In the genomic region with DNA sequence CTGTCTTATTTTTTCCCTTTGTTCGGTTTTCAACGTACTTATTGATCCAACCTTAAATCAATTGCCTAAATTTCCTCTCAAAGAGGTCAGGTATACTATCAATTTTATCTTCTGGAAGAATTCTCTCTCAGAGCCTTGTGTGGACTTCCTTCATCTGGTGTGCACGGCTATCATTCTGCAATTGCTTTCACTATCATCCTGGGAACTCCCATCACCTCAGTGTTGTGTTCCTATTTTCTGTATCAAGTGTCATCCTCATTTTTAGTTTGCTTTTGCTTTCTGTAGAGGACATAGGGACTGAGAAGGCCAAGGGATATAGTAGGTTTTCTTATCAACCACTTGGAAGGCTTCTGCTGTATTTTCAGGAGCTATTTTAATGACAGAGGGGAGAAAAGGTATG, we compare ENCODE assay signal across 10 cellular contexts. TPM values are rescaled to one million over a fixed set of nuclear protein-coding genes. Genes with fewer than 3 reads are reported as not detected.
A peak's percentile ranks its signal among the peaks of the same experiment; 100 is the strongest.
DNase-seq lines count a peak whose midpoint lies in the region; ATAC-seq and TF ChIP-seq lines count a peak whose summit lies in the region.
"Had no signal": no experiment of that assay in that cellular context is flagged by ENCODE, and none has a peak within 500 bp of the region (broad histone marks: within the 10 kb centered on the region; RNA-seq: fewer than 3 reads in every experiment).

No MANE protein-coding gene starts in this region.

- DNase-seq in stimulated activated effector memory CD8-positive, alpha-beta T cell treated with anti-CD3 and anti-CD28 coated beads, Interleukin-12 subunit alpha, Interleukin-12 subunit beta, amount 100 ng/mL, for 72 hours (ENCODE audit: low spot score in 2 of 2), result no peak
- DNase-seq in T-helper 9 cell (no peak), DMS114 treated with DMSO at 0.1 percent for 48 hours (lab: John Stamatoyannopoulos, UW; ENCODE audit: unreplicated experiment) (no peak), GF-D8 (lab: John Stamatoyannopoulos, UW) (no peak)

- H3K36me3 ChIP-seq in OCI-LY3 (replicated peaks; ENCODE audit: low read depth, low read length) (no peaks in the 10 kb centered on the region), gastroesophageal sphincter (peaks cover under 1 to 30% of the 10 kb centered on the region in 2 donors)

- no peaks in the 10 kb centered on the region for H4K20me1 ChIP-seq in OCI-LY3 (ENCODE audit: insufficient read depth, low read length)

- H2AFZ ChIP-seq in OCI-LY3 (ENCODE audit: low read depth, low read length), result no peak overlapping the region; the same call in 1 of the 2 replicates

- ATAC-seq in GM21381 (IDR thresholded peaks at IDR 0.05; ENCODE audit: unreplicated experiment), result peak; percentile 49
- no peak for ATAC-seq in gastroesophageal sphincter
- ATAC-seq in stimulated activated effector memory CD8-positive, alpha-beta T cell treated with anti-CD3 and anti-CD28 coated beads, Interleukin-12 subunit alpha, Interleukin-12 subunit beta, amount 100 ng/mL, for 72 hours, result peak; percentile 43
- no peak for ATAC-seq in HG02623 (IDR thresholded peaks at IDR 0.05; ENCODE audit: unreplicated experiment)

- no peaks in the 10 kb centered on the region for H3K9me3 ChIP-seq in OCI-LY3 (ENCODE audit: insufficient read depth, low read length)
- H3K9me3 ChIP-seq in gastroesophageal sphincter, result no peaks in the 10 kb centered on the region
- H3K9me3 ChIP-seq: HAP-1 had no signal

- WGBS in gastroesophageal sphincter (ENCODE audit: low coverage in 1 of 2), 2 donors, result 43 to 55% methylated on average over 2 to 3 of the region's 3 CpGs

- no peak overlapping the region for H3K27ac ChIP-seq in OCI-LY3 (ENCODE audit: low read length)
- H3K27ac ChIP-seq in gastroesophageal sphincter, result peak overlapping the region; percentile 36 to 97 (median 84)

- peaks cover 40% of the 10 kb centered on the region for H3K36me3 Mint-ChIP-seq in stimulated activated effector memory CD8-positive, alpha-beta T cell treated with anti-CD3 and anti-CD28 coated beads, Interleukin-12 subunit alpha, Interleukin-12 subunit beta, amount 100 ng/mL, for 72 hours

- H3K4me1 ChIP-seq in OCI-LY3 (ENCODE audit: low read length) (no peaks in the 10 kb centered on the region), gastroesophageal sphincter (peaks cover 52 to 100% (median 56%) of the 10 kb centered on the region in 3 donors)

- no peak overlapping the region for H3K9ac ChIP-seq in OCI-LY3 (ENCODE audit: low read length)

- no peak for TF ChIP-seq EP300 in gastroesophageal sphincter (IDR thresholded peaks at IDR 0.05)

- H3K79me2 ChIP-seq in OCI-LY3 (ENCODE audit: low read length), result no peaks in the 10 kb centered on the region

- TF ChIP-seq POLR2A in gastroesophageal sphincter (IDR thresholded peaks at IDR 0.05), result no peak

- 0 out of 2 replicates have a peak overlapping the region, but pooled peaks have one; percentile 11 for H3K4me2 ChIP-seq in OCI-LY3 (ENCODE audit: low read length)

- peak overlapping the region; percentile 69 for H3K4me3 Mint-ChIP-seq in stimulated activated effector memory CD8-positive, alpha-beta T cell treated with anti-CD3 and anti-CD28 coated beads, Interleukin-12 subunit alpha, Interleukin-12 subunit beta, amount 100 ng/mL, for 72 hours
- H3K4me3 Mint-ChIP-seq: nephron had no signal

- no peak for TF ChIP-seq CTCF in OCI-LY3 (IDR thresholded peaks at IDR 0.05; ENCODE audit: low read depth, low read length)
- no peak for TF ChIP-seq CTCF in gastroesophageal sphincter (IDR thresholded peaks at IDR 0.05)

- no peaks in the 10 kb centered on the region for H3K9me3 Mint-ChIP-seq in stimulated activated effector memory CD8-positive, alpha-beta T cell treated with anti-CD3 and anti-CD28 coated beads, Interleukin-12 subunit alpha, Interleukin-12 subunit beta, amount 100 ng/mL, for 72 hours
- H3K9me3 Mint-ChIP-seq: nephron had no signal

- H3K4me3 ChIP-seq in OCI-LY3 (ENCODE audit: low read length) (no peak overlapping the region), gastroesophageal sphincter (no peak overlapping the region)
- H3K4me3 ChIP-seq: HAP-1 had no signal

- H3K27me3 ChIP-seq in OCI-LY3 (ENCODE audit: low read depth, low read length) (no peaks in the 10 kb centered on the region), gastroesophageal sphincter (no peaks in the 10 kb centered on the region)

- H3K4me1 Mint-ChIP-seq in stimulated activated effector memory CD8-positive, alpha-beta T cell treated with anti-CD3 and anti-CD28 coated beads, Interleukin-12 subunit alpha, Interleukin-12 subunit beta, amount 100 ng/mL, for 72 hours, result peaks cover 70% of the 10 kb centered on the region

- H3K27ac Mint-ChIP-seq in stimulated activated effector memory CD8-positive, alpha-beta T cell treated with anti-CD3 and anti-CD28 coated beads, Interleukin-12 subunit alpha, Interleukin-12 subunit beta, amount 100 ng/mL, for 72 hours, result peak overlapping the region; percentile 93

RNA-seq across cellular contexts. Expression of a gene that starts 11.3 kb away (rescaled TPM):
- total RNA-seq in gastroesophageal sphincter, result 100 to 1,000 TPM; 293 to 539 (median 457) TPM

Comparison
In these comparisons a context has a peak if more than half of its experiments do, and no peak if none do; other contexts are left out.
1. ATAC-seq: peak in GM21381 (single experiment) and stimulated activated effector memory CD8-positive, alpha-beta T cell treated with anti-CD3 and anti-CD28 coated beads, Interleukin-12 subunit alpha, Interleukin-12 subunit beta, amount 100 ng/mL, for 72 hours (single experiment); none in gastroesophageal sphincter (single experiment) and HG02623 (single experiment).